In the genomic region with DNA sequence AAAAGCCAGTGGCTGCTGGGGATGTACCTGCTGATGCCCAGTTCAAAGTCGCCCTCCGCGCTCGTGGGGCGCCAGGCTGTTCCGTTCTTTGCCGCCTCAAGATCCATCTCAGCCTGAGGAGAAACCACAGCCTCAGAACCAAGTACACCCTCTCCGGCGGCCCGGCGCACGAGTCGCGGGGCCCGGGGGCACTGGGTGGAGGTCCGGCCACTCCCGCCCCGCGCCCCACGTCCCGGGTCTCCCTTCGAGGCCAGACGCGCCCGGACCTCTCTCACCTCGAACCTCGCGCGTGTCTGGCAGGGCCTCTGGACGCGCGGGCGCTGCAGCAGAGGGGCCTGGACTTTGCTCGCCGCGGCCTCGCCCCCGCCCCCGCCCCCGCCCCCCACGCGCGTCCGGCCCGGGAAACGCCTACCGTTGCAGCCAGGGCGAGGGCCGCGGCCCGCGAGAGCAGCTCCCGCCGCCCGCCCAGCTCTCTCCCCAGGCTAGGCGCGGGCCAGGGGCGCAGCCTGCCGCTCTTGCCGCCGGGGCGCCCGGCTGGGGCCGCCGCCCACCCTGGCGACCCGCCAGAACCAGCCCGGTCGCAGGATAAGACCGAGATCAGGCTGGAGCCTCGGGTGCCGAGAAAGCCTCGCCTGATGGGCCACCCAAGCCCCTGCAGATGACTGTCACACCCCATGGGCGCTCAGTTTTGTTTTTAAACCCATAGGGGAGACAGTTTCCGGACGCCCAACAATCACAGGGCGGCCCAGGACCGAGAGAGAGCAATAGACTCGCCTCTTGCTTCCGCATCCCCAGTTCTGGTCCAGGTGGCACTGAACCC, we compare ENCODE assay signal across 8 cellular contexts. TPM values are rescaled to one million over a fixed set of nuclear protein-coding genes. Genes with fewer than 3 reads are reported as not detected.
A peak's percentile ranks its signal among the peaks of the same experiment; 100 is the strongest.
DNase-seq lines count a peak whose midpoint lies in the region; ATAC-seq lines count a peak whose summit lies in the region.

ABCB4 (minus strand) TSS at position 322 of the 820 bp plus-strand sequence; CDS start at position 107, 215 bp downstream.

- H3K9ac ChIP-seq in HUES6 (ENCODE audit: low read length) (peak within 1 kb of the TSS; percentile 50), muscle layer of colon (ENCODE audit: low read length) (no peak within 1 kb of the TSS)

- peaks cover 12% of the 10 kb centered on the region for H3K4me1 ChIP-seq in HUES6 (ENCODE audit: control insufficient read depth, insufficient read depth, low read length)
- H3K4me1 ChIP-seq in ectodermal cell (ENCODE audit: control insufficient read depth, insufficient read depth, low read length), result peaks cover 10% of the 10 kb centered on the region
- peaks cover 15% of the 10 kb centered on the region for H3K4me1 ChIP-seq in muscle layer of colon (ENCODE audit: insufficient read depth, low read length)

- H3K9me3 ChIP-seq in HUES6 (ENCODE audit: control insufficient read depth, insufficient read depth, low read depth, low read length) (no peaks in the 10 kb centered on the region), ectodermal cell (ENCODE audit: control insufficient read depth, low read length) (no peaks in the 10 kb centered on the region), muscle layer of colon (ENCODE audit: low read length) (no peaks in the 10 kb centered on the region)

- WGBS in ectodermal cell, 2 experiments, result 8 to 9% methylated on average over 80 of the region's 80 CpGs

- H3K27ac ChIP-seq in HUES6 (ENCODE audit: low read depth, low read length) (no peak within 1 kb of the TSS), ectodermal cell (ENCODE audit: insufficient read depth, low read depth, low read length, poor library complexity, severe bottlenecking) (no peak within 1 kb of the TSS), muscle layer of colon (ENCODE audit: low read depth, low read length) (no peak within 1 kb of the TSS)

- H3K27me3 ChIP-seq in HUES6 (ENCODE audit: control insufficient read depth, insufficient read depth, low read length) (peaks cover 41% of the 10 kb centered on the region), ectodermal cell (ENCODE audit: control insufficient read depth, insufficient read depth, low read length, poor library complexity, severe bottlenecking) (peaks cover 46% of the 10 kb centered on the region), muscle layer of colon (ENCODE audit: control insufficient read depth in 1 of 2, insufficient read depth in 2 of 2, low read length in 2 of 2) (no peaks in the 10 kb centered on the region)

- DNase-seq in Daoy (ENCODE audit: low read depth) (peak; percentile 16), DMS153 treated with DMSO at 0.1 percent for 48 hours (lab: John Stamatoyannopoulos, UW; ENCODE audit: unreplicated experiment) (no peak), NCI-H1694 treated with DMSO at 0.1 percent for 48 hours (lab: John Stamatoyannopoulos, UW) (no peak)

- H3K4me3 ChIP-seq in HUES6 (ENCODE audit: low read depth, low read length) (peak within 1 kb of the TSS; percentile 61), ectodermal cell (ENCODE audit: insufficient read depth, low read depth, low read length) (peak within 1 kb of the TSS; percentile 38), muscle layer of colon (ENCODE audit: low read depth in 1 of 2, low read length in 2 of 2) (peak within 1 kb of the TSS; percentile 30 to 48)

- ATAC-seq in GM19397 (IDR thresholded peaks at IDR 0.05; ENCODE audit: unreplicated experiment) (peak; percentile 31), HG03095 (IDR thresholded peaks at IDR 0.05; ENCODE audit: unreplicated experiment) (no peak)

- H3K36me3 ChIP-seq in HUES6 (ENCODE audit: control insufficient read depth, insufficient read depth, low read length) (no peaks in the 10 kb centered on the region), ectodermal cell (ENCODE audit: control insufficient read depth, insufficient read depth, low read length) (no peaks in the 10 kb centered on the region), muscle layer of colon (ENCODE audit: insufficient read depth, low read length) (no peaks in the 10 kb centered on the region)

RNA-seq across cellular contexts. Expression of gene ABCB4, which starts in this region (rescaled TPM):
- 0.27 and 1.5 TPM in 2 replicates for total RNA-seq in Daoy (2014; rRNA removed; shearing (Covaris generic))
- polyA plus RNA-seq in ectodermal cell (2013, experiment 1 of 4), result 0.94 TPM
- polyA plus RNA-seq in ectodermal cell (2013, experiment 2 of 4), result 0.39 TPM
- polyA plus RNA-seq in ectodermal cell (2013, experiment 3 of 4), result 0.43 TPM
- polyA plus RNA-seq in ectodermal cell (2013, experiment 4 of 4), result 0.53 TPM
